1 cellular context compared by ENCODE assay signal in genomic region chr15:57015897-57016296, GRCh38.
TF ChIP-seq lines count a peak whose summit lies in the region.

No MANE protein-coding gene starts in this region.

TF ChIP-seq in SK-N-SH, 30 proteins besides CTCF, POLR2A, EP300 and RAD21 (continued from another document):
- TF ChIP-seq USF1 (IDR thresholded peaks at IDR 0.05; ENCODE audit: borderline replicate concordance, low read depth) = no peak
- no peak for TF ChIP-seq EZH2phosphoT487 (IDR thresholded peaks at IDR 0.05; ENCODE audit: borderline replicate concordance, low read depth)
- no peak for TF ChIP-seq IRF3 (IDR thresholded peaks at IDR 0.05; ENCODE audit: low read depth, low read length)
- no peak for TF ChIP-seq NFIC (IDR thresholded peaks at IDR 0.05; ENCODE audit: borderline replicate concordance)
- no peak for TF ChIP-seq RXRA (IDR thresholded peaks at IDR 0.05; ENCODE audit: borderline replicate concordance, low read depth)
- TF ChIP-seq MEF2A (IDR thresholded peaks at IDR 0.05; ENCODE audit: borderline replicate concordance, low read depth) = no peak
- no peak for TF ChIP-seq TEAD4 (IDR thresholded peaks at IDR 0.05; ENCODE audit: borderline replicate concordance, insufficient read depth)
- TF ChIP-seq, protein P1, sequence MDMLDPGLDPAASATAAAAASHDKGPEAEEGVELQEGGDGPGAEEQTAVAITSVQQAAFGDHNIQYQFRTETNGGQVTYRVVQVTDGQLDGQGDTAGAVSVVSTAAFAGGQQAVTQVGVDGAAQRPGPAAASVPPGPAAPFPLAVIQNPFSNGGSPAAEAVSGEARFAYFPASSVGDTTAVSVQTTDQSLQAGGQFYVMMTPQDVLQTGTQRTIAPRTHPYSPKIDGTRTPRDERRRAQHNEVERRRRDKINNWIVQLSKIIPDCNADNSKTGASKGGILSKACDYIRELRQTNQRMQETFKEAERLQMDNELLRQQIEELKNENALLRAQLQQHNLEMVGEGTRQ (IDR thresholded peaks at IDR 0.05; ENCODE audit: borderline replicate concordance, low read depth, low read length) = no peak
